16 cellular contexts compared by ENCODE assay signal in genomic region chr9:128389395-128390149, GRCh38. TPM values are rescaled to one million over a fixed set of nuclear protein-coding genes. Genes with fewer than 3 reads are reported as not detected.
DNase-seq lines count a peak whose midpoint lies in the region; ATAC-seq and TF ChIP-seq lines count a peak whose summit lies in the region.
"Had no signal": no experiment of that assay in that cellular context is flagged by ENCODE, and none has a peak within 500 bp of the region (broad histone marks: within the 10 kb centered on the region; RNA-seq: fewer than 3 reads in every experiment).

No MANE protein-coding gene starts in this region.

- H4K8ac ChIP-seq in IMR-90 (ENCODE audit: low read depth in 2 of 2, low read length in 2 of 2), result no peak overlapping the region

- peaks cover 0 to 18% of the 10 kb centered on the region in 2 experiments; a peak in 3 of 4 replicates for H3K79me1 ChIP-seq in IMR-90 (ENCODE audit: low read depth in 1 of 2, low read length in 2 of 2)

- no peak overlapping the region for H3K18ac ChIP-seq in IMR-90 (ENCODE audit: low read depth, low read length)

- H3K9me3 Mint-ChIP-seq in glutamatergic neuron (ENCODE audit: unreplicated experiment), result peaks cover 12% of the 10 kb centered on the region
- H3K9me3 Mint-ChIP-seq: activated T-cell treated with anti-CD3 and anti-CD28 coated beads, Interleukin-2, amount 50 U/mL, for 4 hours; central memory CD8-positive, alpha-beta T cell; type B pancreatic cell had no signal

- no peak overlapping the region for H2BK5ac ChIP-seq in IMR-90 (ENCODE audit: low read depth, low read length, poor library complexity, severe bottlenecking)

- H2AK9ac ChIP-seq in IMR-90 (replicated peaks; ENCODE audit: low read depth, low read length, poor library complexity), result peak overlapping the region; percentile 16

- dilution Hi-C loops in IMR-90 (cut with HindIII; ENCODE audit: low sequenced_read_pairs, unreplicated experiment), result no loop called here

- H2BK20ac ChIP-seq in IMR-90 (ENCODE audit: low read depth, low read length), result no peak overlapping the region

- no peak for ATAC-seq in IMR-90 (ENCODE audit: low read depth)
- ATAC-seq: activated T-cell treated with anti-CD3 and anti-CD28 coated beads, Interleukin-2, amount 50 U/mL, for 4 hours; gastroesophageal sphincter had no signal

- peaks cover 17% of the 10 kb centered on the region for H3K27me3 Mint-ChIP-seq in glutamatergic neuron (ENCODE audit: unreplicated experiment)
- H3K27me3 Mint-ChIP-seq: central memory CD8-positive, alpha-beta T cell had no signal

- H4K91ac ChIP-seq in IMR-90 (ENCODE audit: insufficient read depth, low read depth, low read length), result no peak overlapping the region

- in situ Hi-C loops in IMR-90 (cut with MboI; ENCODE audit: low sequenced_read_pairs), result no loop called here

- no peak for TF ChIP-seq POLR2A in IMR-90 (IDR thresholded peaks at IDR 0.05; ENCODE audit: low read depth, low read length)

- no peak overlapping the region for H3K56ac ChIP-seq in IMR-90 (ENCODE audit: extremely low read depth, insufficient read depth, low read length)

- no peak overlapping the region for H2BK120ac ChIP-seq in IMR-90 (ENCODE audit: low read depth, low read length)

- WGBS in IMR-90 (ENCODE audit: extremely low coverage in 2 of 2, insufficient read length in 1 of 2), 2 experiments, result 100% methylated on average over 2 of the region's 13 CpGs; no CpG with 5 or more reads in 1 of the 2 experiments

- CTCF ChIA-PET in IMR-90 (lab: Yijun Ruan, JAX), result no interaction called here

- peak overlapping the region; percentile 52 for H3K4me3 Mint-ChIP-seq in glutamatergic neuron (ENCODE audit: unreplicated experiment)
- H3K4me3 Mint-ChIP-seq: activated T-cell treated with anti-CD3 and anti-CD28 coated beads, Interleukin-2, amount 50 U/mL, for 4 hours; central memory CD8-positive, alpha-beta T cell; type B pancreatic cell had no signal

- TF ChIP-seq CTCF in BE2C (IDR thresholded peaks at IDR 0.05; ENCODE audit: low read depth, low read length), result no peak
- TF ChIP-seq CTCF in IMR-90 (conservative IDR thresholded peaks at IDR 0.05; ENCODE audit: low read depth, low read length), result no peak
- no peak for TF ChIP-seq CTCF in glutamatergic neuron (IDR thresholded peaks at IDR 0.05; ENCODE audit: partially characterized antibody, unreplicated experiment)

- H3K4me3 ChIP-seq in BE2C (ENCODE audit: low read depth, low read length) (no peak overlapping the region), IMR-90 (ENCODE audit: insufficient read depth, low read depth, low read length) (no peak overlapping the region)
- H3K4me3 ChIP-seq: gastroesophageal sphincter had no signal

- no peak for TF ChIP-seq RAD21 in IMR-90 (IDR thresholded peaks at IDR 0.05; ENCODE audit: low read length)

- TSS peak; percentile 89 for BruUV-seq in IMR-90 (replicated peaks; lab: Mats Ljungman, UMichigan)

- no peaks in the 10 kb centered on the region for H3K27me3 ChIP-seq in BE2C
- no peaks in the 10 kb centered on the region for H3K27me3 ChIP-seq in IMR-90 (ENCODE audit: control insufficient read depth, insufficient read depth, low read length)

- H3K9ac ChIP-seq in IMR-90 (ENCODE audit: low read depth, low read length), result no peak overlapping the region

- H3K36me3 ChIP-seq in BE2C, result peaks cover 46% of the 10 kb centered on the region
- H3K36me3 ChIP-seq in IMR-90 (ENCODE audit: control insufficient read depth, insufficient read depth, low read length), result peaks cover 40% of the 10 kb centered on the region

- no peak overlapping the region for H3K23ac ChIP-seq in IMR-90 (ENCODE audit: low read depth, low read length)

- H3K4ac ChIP-seq in IMR-90 (ENCODE audit: low read depth, low read length), result no peak overlapping the region

- peaks cover 7% of the 10 kb centered on the region for H4K20me1 ChIP-seq in IMR-90 (ENCODE audit: insufficient read depth, low read length)

- H3K27ac ChIP-seq in IMR-90 (ENCODE audit: insufficient read depth, low read length), result no peak overlapping the region
- H3K27ac ChIP-seq: gastroesophageal sphincter had no signal

- peaks cover 5% of the 10 kb centered on the region; the same call in 1 of the 2 replicates for H3K9me1 ChIP-seq in IMR-90 (ENCODE audit: insufficient read depth, low read length)

- H2BK15ac ChIP-seq in IMR-90 (ENCODE audit: low read depth, low read length), result no peak overlapping the region

- peaks cover 57% of the 10 kb centered on the region for H3K4me1 Mint-ChIP-seq in glutamatergic neuron (ENCODE audit: low read depth, unreplicated experiment)
- H3K4me1 Mint-ChIP-seq: central memory CD8-positive, alpha-beta T cell had no signal

- no peak overlapping the region for H3K4me2 ChIP-seq in IMR-90 (ENCODE audit: low read depth, low read length)

- peak; percentile 29 for DNase-seq in BE2C
- DNase-seq in IMR-90, result no peak
- DNase-seq in NCI-H82 treated with DMSO at 0.1 percent for 48 hours (lab: John Stamatoyannopoulos, UW; ENCODE audit: unreplicated experiment), result peak; percentile 32
- no peak for DNase-seq in glutamatergic neuron
- no peak for DNase-seq in NCI-H2081 (lab: John Stamatoyannopoulos, UW)
- no peak for DNase-seq in putamen (ENCODE audit: low spot score)
- DNase-seq in SKM-1 (lab: John Stamatoyannopoulos, UW; ENCODE audit: unreplicated experiment), result no peak
- DNase-seq in T-helper 9 cell, result no peak
- DNase-seq: activated CD4-positive, alpha-beta T cell treated with anti-CD3 and anti-CD28 coated beads, Interleukin-2, amount 50 U/mL, for 4 hours; activated T-cell treated with anti-CD3 and anti-CD28 coated beads, Interleukin-2, amount 50 U/mL, for 4 hours; Caco-2; NCI-H69; T1000 had no signal

- no peak overlapping the region for H2AK5ac ChIP-seq in IMR-90 (ENCODE audit: low read depth, low read length)

- no peak overlapping the region for H3K14ac ChIP-seq in IMR-90 (replicated peaks; ENCODE audit: low read depth, low read length)

- H3K27ac Mint-ChIP-seq in glutamatergic neuron (ENCODE audit: unreplicated experiment), result peak overlapping the region; percentile 67
- H3K27ac Mint-ChIP-seq: type B pancreatic cell had no signal

- no peaks in the 10 kb centered on the region for H3K9me3 ChIP-seq in BE2C
- H3K9me3 ChIP-seq in IMR-90 (ENCODE audit: control insufficient read depth, insufficient read depth, low read length), result no peaks in the 10 kb centered on the region
- H3K9me3 ChIP-seq: Caco-2, gastroesophageal sphincter had no signal

- H3K4me1 ChIP-seq in BE2C (peaks cover 15% of the 10 kb centered on the region), IMR-90 (ENCODE audit: control insufficient read depth, insufficient read depth, low read length) (no peaks in the 10 kb centered on the region)
- H3K4me1 ChIP-seq: Caco-2, gastroesophageal sphincter had no signal

- no peaks in the 10 kb centered on the region for H3K36me3 Mint-ChIP-seq in glutamatergic neuron (ENCODE audit: unreplicated experiment)

- POLR2A ChIA-PET in IMR-90 (lab: Charles Lee; ENCODE audit: unreplicated experiment), result interaction anchor here (0.6 kb wide), 1 partner anchor 32 kb away, joined by 5 read pairs; no protein-coding TSS in a partner anchor

- intact Hi-C loops in IMR-90 (cut with micrococcal nuclease), result no loop called here

- no peak overlapping the region for H2AFZ ChIP-seq in IMR-90 (replicated peaks; ENCODE audit: low read length, poor library complexity)

- no peak overlapping the region for H4K5ac ChIP-seq in IMR-90 (ENCODE audit: low read depth, low read length)

TF ChIP-seq in IMR-90, 13 proteins besides CTCF, POLR2A, EP300 and RAD21 (continues in another document):
- TF ChIP-seq CEBPB (IDR thresholded peaks at IDR 0.05; ENCODE audit: low read depth, low read length) (no peak), NFE2L2 (IDR thresholded peaks at IDR 0.05; ENCODE audit: low read depth, low read length) (no peak), ELK1 (IDR thresholded peaks at IDR 0.05; ENCODE audit: borderline replicate concordance, low read depth, low read length) (no peak), RFX5 (IDR thresholded peaks at IDR 0.05; ENCODE audit: low read depth, low read length) (no peak), BHLHE40 (IDR thresholded peaks at IDR 0.05; ENCODE audit: low read depth, low read length) (no peak), SMC3 (IDR thresholded peaks at IDR 0.05; ENCODE audit: low read depth, low read length) (no peak), USF2 (IDR thresholded peaks at IDR 0.05; ENCODE audit: low read depth, low read length) (no peak)

RNA-seq across cellular contexts. Expression of gene URM1, which starts 18.4 kb away (rescaled TPM):
- 115 TPM for polyA plus RNA-seq in BE2C (2012; ENCODE audit: insufficient read depth, insufficient read length, low read depth)
- total RNA-seq in IMR-90 (2012; rRNA removed) (20.6 and 33.2 TPM in 2 replicates), glutamatergic neuron (ENCODE audit: unreplicated experiment) (62.6 TPM)
- polyA plus RNA-seq in IMR-90 (2012; rRNA removed), result 66.9 and 75.6 TPM in 2 replicates
- polyA plus RNA-seq in IMR-90 (2012; cell fraction: cytosol; rRNA removed), result 42.4 and 45.7 TPM in 2 replicates
- 41.8 and 56.7 TPM in 2 replicates for polyA plus RNA-seq in IMR-90 (2012; cell fraction: nucleus; rRNA removed; ENCODE audit: low replicate concordance)

RNA-seq across cellular contexts. Expression of gene CERCAM, which starts 31.1 kb away (rescaled TPM):
- 7.8 TPM for polyA plus RNA-seq in BE2C (2012; ENCODE audit: insufficient read depth, insufficient read length, low read depth)
- total RNA-seq in IMR-90 (2012; rRNA removed) (15.1 and 16.1 TPM in 2 replicates), glutamatergic neuron (ENCODE audit: unreplicated experiment) (56.1 TPM)
- 118 and 146 TPM in 2 replicates for polyA plus RNA-seq in IMR-90 (2012; rRNA removed)
- 284 and 310 TPM in 2 replicates for polyA plus RNA-seq in IMR-90 (2012; cell fraction: cytosol; rRNA removed)
- 98.6 and 199 TPM in 2 replicates for polyA plus RNA-seq in IMR-90 (2012; cell fraction: nucleus; rRNA removed; ENCODE audit: low replicate concordance)

RNA-seq across cellular contexts. Expression of gene SLC27A4, which starts 49.2 kb away (rescaled TPM):
- polyA plus RNA-seq in BE2C (2012; ENCODE audit: insufficient read depth, insufficient read length, low read depth), result 74.4 TPM
- total RNA-seq in IMR-90 (2012; rRNA removed) (9.2 and 9.7 TPM in 2 replicates), glutamatergic neuron (ENCODE audit: unreplicated experiment) (47.3 TPM)
- polyA plus RNA-seq in IMR-90 (2012; rRNA removed), result 13.7 and 14.8 TPM in 2 replicates
- 11.7 and 14.4 TPM in 2 replicates for polyA plus RNA-seq in IMR-90 (2012; cell fraction: cytosol; rRNA removed)
- polyA plus RNA-seq in IMR-90 (2012; cell fraction: nucleus; rRNA removed; ENCODE audit: low replicate concordance), result 10.3 and 25.2 TPM in 2 replicates

Comparison
In these comparisons a context has a peak if more than half of its experiments do, and no peak if none do; other contexts are left out.
1. DNase-seq: peak in BE2C (single experiment) and NCI-H82 treated with DMSO at 0.1 percent for 48 hours (single experiment); none in IMR-90 (single experiment), glutamatergic neuron (single experiment), NCI-H2081 (0 of 2), putamen (single experiment), SKM-1 (single experiment) and T-helper 9 cell (single experiment).